ENCODE assay signal across 8 cellular contexts in genomic region chr17:79777166-79777843, GRCh38. TPM values are rescaled to one million over a fixed set of nuclear protein-coding genes. Genes with fewer than 3 reads are reported as not detected.
A peak's percentile ranks its signal among the peaks of the same experiment; 100 is the strongest.
DNase-seq lines count a peak whose midpoint lies in the region; ATAC-seq and TF ChIP-seq lines count a peak whose summit lies in the region.

No MANE protein-coding gene starts in this region.

- H3K4me1 ChIP-seq in HEK293 (ENCODE audit: control insufficient read depth, insufficient read depth, low read length): peaks cover 21% of the 10 kb centered on the region
- H3K4me1 ChIP-seq in ascending aorta: peaks cover 5 to 7% of the 10 kb centered on the region in 2 donors
- H3K4me1 ChIP-seq in iPS DF 6.9 (ENCODE audit: control insufficient read depth, insufficient read depth, low read length): peaks cover 1% of the 10 kb centered on the region; the same call in 1 of the 2 replicates

- no peak for ATAC-seq in HG02981 (IDR thresholded peaks at IDR 0.05; ENCODE audit: unreplicated experiment)

- TF ChIP-seq CTCF in HEK293 (tag by site-specific recombination; IDR thresholded peaks at IDR 0.05): peak; percentile 95
- TF ChIP-seq CTCF in ascending aorta (IDR thresholded peaks at IDR 0.05): peak in 1 of 3 experiments; percentile 20
- peak; percentile 31 for TF ChIP-seq CTCF in retinal pigment epithelial cell (conservative IDR thresholded peaks at IDR 0.05; ENCODE audit: low read depth, low read length)

- peaks cover 9 to 30% of the 10 kb centered on the region in 2 experiments; a peak in 2 of 3 replicates for H3K36me3 ChIP-seq in HEK293 (ENCODE audit: control insufficient read depth in 2 of 2, insufficient read depth in 1 of 2, low read length in 2 of 2)
- no peaks in the 10 kb centered on the region for H3K36me3 ChIP-seq in ascending aorta
- H3K36me3 ChIP-seq in iPS DF 6.9 (ENCODE audit: control insufficient read depth, insufficient read depth, low read length): peaks cover 20% of the 10 kb centered on the region

- peak overlapping the region; percentile 46 for H3K4me3 ChIP-seq in HEK293 (ENCODE audit: low read depth, low read length)
- H3K4me3 ChIP-seq in ascending aorta: peak overlapping the region; percentile 28 to 60
- H3K4me3 ChIP-seq in iPS DF 6.9 (ENCODE audit: low read length): peak overlapping the region; percentile 28; the same call in 1 of the 2 replicates
- peak overlapping the region; percentile 39 for H3K4me3 ChIP-seq in retinal pigment epithelial cell (ENCODE audit: low read length)

- H3K27me3 ChIP-seq in ascending aorta (peaks cover 22% of the 10 kb centered on the region), iPS DF 6.9 (ENCODE audit: control insufficient read depth, insufficient read depth, low read length) (no peaks in the 10 kb centered on the region)

- CTCF ChIA-PET in HEK293 (lab: Yijun Ruan, JAX): interaction anchor here (0.7 to 3.6 kb wide), 11 partner anchors 12 to 303 kb away, joined by 3 to 31 read pairs (median 5); no protein-coding TSS in a partner anchor

- H3K9me3 ChIP-seq in HEK293 (ENCODE audit: control insufficient read depth, insufficient read depth, low read depth, low read length) (no peaks in the 10 kb centered on the region), ascending aorta (no peaks in the 10 kb centered on the region), iPS DF 6.9 (ENCODE audit: control insufficient read depth, insufficient read depth, low read length) (no peaks in the 10 kb centered on the region)

- POLR2A ChIA-PET in HEK293 (lab: Yijun Ruan, JAX): interaction anchor here (1.1 to 2.7 kb wide), 3 partner anchors 15 to 20 kb away, joined by 3 to 17 read pairs (median 8); partner anchors contain the start of gene CBX8

- no CpG with 5 or more reads among the region's 44 CpGs for WGBS in iPS DF 6.9 (ENCODE audit: insufficient coverage, insufficient read length)

- intact Hi-C loops in ascending aorta (cut with DNase I): loop anchor here (5.0 kb wide), 1 partner anchor 65 kb away; no protein-coding TSS in a partner anchor

- DNase-seq in NCI-H1417 (lab: John Stamatoyannopoulos, UW) (peak in 2 of 3 experiments; percentile 81 to 88), NCI-H1417 treated with DMSO at 0.1 percent for 48 hours (lab: John Stamatoyannopoulos, UW) (no peak), NCI-H446 (lab: John Stamatoyannopoulos, UW) (peak; percentile 38 to 80), ascending aorta (ENCODE audit: low spot score in 2 of 2) (no peak), iPS DF 6.9 (ENCODE audit: low read depth, low spot score) (no peak), retinal pigment epithelial cell (ENCODE audit: low read depth) (no peak)

- peak overlapping the region; percentile 78 for H3K27ac ChIP-seq in HEK293 (ENCODE audit: extremely low read depth, low read depth, low read length)
- H3K27ac ChIP-seq in ascending aorta: no peak overlapping the region
- no peak overlapping the region for H3K27ac ChIP-seq in iPS DF 6.9 (ENCODE audit: low read length)

TF ChIP-seq in HEK293, 187 proteins besides CTCF, POLR2A, EP300 and RAD21 (continues in another document):
- TF ChIP-seq ZNF146 (tag by site-specific recombination; IDR thresholded peaks at IDR 0.05) (0 out of 2 replicates have a peak, but pooled peaks have one; percentile 3), WT1 (tag by site-specific recombination; IDR thresholded peaks at IDR 0.05) (peak; percentile 38; the same call in 1 of the 2 replicates), ZNF610 (tag by site-specific recombination; IDR thresholded peaks at IDR 0.05; ENCODE audit: borderline replicate concordance) (no peak), ZNF558 (tag by site-specific recombination; IDR thresholded peaks at IDR 0.05) (no peak), ZNF658 (tag by site-specific recombination; IDR thresholded peaks at IDR 0.05) (no peak), ZNF121 (tag by site-specific recombination; IDR thresholded peaks at IDR 0.05) (no peak), ZNF549 (tag by site-specific recombination; IDR thresholded peaks at IDR 0.05) (no peak), HOXC10 (CRISPR knock-in tag; IDR thresholded peaks at IDR 0.05) (no peak), ZNF223 (tag by site-specific recombination; IDR thresholded peaks at IDR 0.05) (no peak), ZNF426 (tag by site-specific recombination; IDR thresholded peaks at IDR 0.05) (no peak), ZNF155 (tag by site-specific recombination; IDR thresholded peaks at IDR 0.05) (no peak), BCL11A (tag by site-specific recombination; IDR thresholded peaks at IDR 0.05; ENCODE audit: low read depth) (no peak), ZFHX2 (tag by site-specific recombination; conservative IDR thresholded peaks at IDR 0.05) (peak; percentile 84), ZNF114 (tag by site-specific recombination; IDR thresholded peaks at IDR 0.05) (no peak), ZNF596 (tag by site-specific recombination; IDR thresholded peaks at IDR 0.05) (no peak), MZF1 (tag by site-specific recombination; IDR thresholded peaks at IDR 0.05; ENCODE audit: borderline replicate concordance) (no peak), ZNF561 (tag by site-specific recombination; IDR thresholded peaks at IDR 0.05; ENCODE audit: borderline replicate concordance) (peak; percentile 68; the same call in 1 of the 2 replicates), SP2 (tag by site-specific recombination; IDR thresholded peaks at IDR 0.05) (peak; percentile 74), ZSCAN4 (tag by site-specific recombination; IDR thresholded peaks at IDR 0.05) (no peak), ZNF292 (tag by site-specific recombination; IDR thresholded peaks at IDR 0.05; ENCODE audit: borderline replicate concordance, low read depth) (no peak), ZNF513 (tag by site-specific recombination; IDR thresholded peaks at IDR 0.05) (no peak), ZNF174 (tag by site-specific recombination; IDR thresholded peaks at IDR 0.05) (no peak), ZNF274 (IDR thresholded peaks at IDR 0.05; ENCODE audit: low read length) (no peak), ZNF274 (tag by site-specific recombination; IDR thresholded peaks at IDR 0.05; ENCODE audit: borderline replicate concordance) (no peak), ZBTB48 (tag by site-specific recombination; IDR thresholded peaks at IDR 0.05) (peak; percentile 70; the same call in 1 of the 2 replicates), ZNF830 (tag by site-specific recombination; IDR thresholded peaks at IDR 0.05; ENCODE audit: low read depth) (no peak), GLIS2 (tag by site-specific recombination; IDR thresholded peaks at IDR 0.05) (peak; percentile 63), GLI2 (tag by site-specific recombination; IDR thresholded peaks at IDR 0.05; ENCODE audit: borderline replicate concordance, low read depth) (no peak), ZNF433 (tag by site-specific recombination; IDR thresholded peaks at IDR 0.05; ENCODE audit: low read depth) (no peak)
- TF ChIP-seq, protein P1, sequence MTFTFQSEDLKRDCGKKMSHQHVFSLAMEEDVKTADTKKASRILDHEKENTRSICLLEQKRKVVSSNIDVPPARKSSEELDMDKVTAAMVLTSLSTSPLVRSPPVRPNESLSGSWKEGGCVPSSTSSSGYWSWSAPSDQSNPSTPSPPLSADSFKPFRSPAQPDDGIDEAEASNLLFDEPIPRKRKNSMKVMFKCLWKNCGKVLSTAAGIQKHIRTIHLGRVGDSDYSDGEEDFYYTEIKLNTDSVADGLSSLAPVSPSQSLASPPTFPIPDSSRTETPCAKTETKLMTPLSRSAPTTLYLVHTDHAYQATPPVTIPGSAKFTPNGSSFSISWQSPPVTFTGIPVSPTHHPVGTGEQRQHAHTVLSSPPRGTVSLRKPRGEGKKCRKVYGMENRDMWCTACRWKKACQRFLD (tag by site-specific recombination; IDR thresholded peaks at IDR 0.05): no peak

RNA-seq across cellular contexts. Expression of gene CBX2, which starts 0.6 kb away (rescaled TPM):
- total RNA-seq in ascending aorta: 4.6 TPM

RNA-seq across cellular contexts. Expression of gene CBX8, which starts 19.6 kb away (rescaled TPM):
- total RNA-seq in ascending aorta: 1.1 TPM

RNA-seq across cellular contexts. Expression of gene ENPP7, which starts 46.6 kb away (rescaled TPM):
- total RNA-seq in ascending aorta: 2.2 TPM

Comparison
In these comparisons a context has a peak if more than half of its experiments do, and no peak if none do; other contexts are left out.
1. DNase-seq: peak in NCI-H1417 (2 of 3) and NCI-H446 (2 of 2); none in NCI-H1417 treated with DMSO at 0.1 percent for 48 hours (single experiment), ascending aorta (0 of 2), iPS DF 6.9 (single experiment) and retinal pigment epithelial cell (single experiment).
2. Peak in every context shown above with its lines, with median percentiles within 50 percentile points of each other: H3K4me3 ChIP-seq.